Comparison of ENCODE assay signal across 1 cellular context in the genomic region with DNA sequence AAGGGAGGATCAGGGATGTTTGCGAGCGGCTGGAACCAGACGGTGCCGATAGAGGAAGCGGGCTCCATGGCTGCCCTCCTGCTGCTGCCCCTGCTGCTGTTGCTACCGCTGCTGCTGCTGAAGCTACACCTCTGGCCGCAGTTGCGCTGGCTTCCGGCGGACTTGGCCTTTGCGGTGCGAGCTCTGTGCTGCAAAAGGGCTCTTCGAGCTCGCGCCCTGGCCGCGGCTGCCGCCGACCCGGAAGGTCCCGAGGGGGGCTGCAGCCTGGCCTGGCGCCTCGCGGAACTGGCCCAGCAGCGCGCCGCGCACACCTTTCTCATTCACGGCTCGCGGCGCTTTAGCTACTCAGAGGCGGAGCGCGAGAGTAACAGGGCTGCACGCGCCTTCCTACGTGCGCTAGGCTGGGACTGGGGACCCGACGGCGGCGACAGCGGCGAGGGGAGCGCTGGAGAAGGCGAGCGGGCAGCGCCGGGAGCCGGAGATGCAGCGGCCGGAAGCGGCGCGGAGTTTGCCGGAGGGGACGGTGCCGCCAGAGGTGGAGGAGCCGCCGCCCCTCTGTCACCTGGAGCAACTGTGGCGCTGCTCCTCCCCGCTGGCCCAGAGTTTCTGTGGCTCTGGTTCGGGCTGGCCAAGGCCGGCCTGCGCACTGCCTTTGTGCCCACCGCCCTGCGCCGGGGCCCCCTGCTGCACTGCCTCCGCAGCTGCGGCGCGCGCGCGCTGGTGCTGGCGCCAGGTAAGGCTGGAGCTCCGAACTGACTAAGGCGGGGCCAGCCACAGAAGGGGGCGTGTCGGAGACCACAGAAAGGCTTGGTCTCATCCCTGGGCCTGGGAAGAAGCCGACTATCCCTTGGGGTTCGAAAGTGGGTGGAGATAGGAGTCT.
TF ChIP-seq lines count a peak whose summit lies in the region.

No MANE protein-coding gene starts in this region.

TF ChIP-seq in HepG2, 621 proteins besides CTCF, POLR2A, EP300 and RAD21 (continued from another document and continues in another):
- TF ChIP-seq CHD4 (IDR thresholded peaks at IDR 0.05; ENCODE audit: borderline replicate concordance, low read length) = no peak
- peak; percentile 67; the same call in 1 of the 2 replicates for TF ChIP-seq KLF6 (CRISPR knock-in tag; IDR thresholded peaks at IDR 0.05)
- no peak for TF ChIP-seq KAT2B (IDR thresholded peaks at IDR 0.05; ENCODE audit: borderline replicate concordance, low read depth, low read length)
- TF ChIP-seq THAP11 (CRISPR knock-in tag; IDR thresholded peaks at IDR 0.05) = peak; percentile 13; the same call in 1 of the 2 replicates
- TF ChIP-seq, protein P1, sequence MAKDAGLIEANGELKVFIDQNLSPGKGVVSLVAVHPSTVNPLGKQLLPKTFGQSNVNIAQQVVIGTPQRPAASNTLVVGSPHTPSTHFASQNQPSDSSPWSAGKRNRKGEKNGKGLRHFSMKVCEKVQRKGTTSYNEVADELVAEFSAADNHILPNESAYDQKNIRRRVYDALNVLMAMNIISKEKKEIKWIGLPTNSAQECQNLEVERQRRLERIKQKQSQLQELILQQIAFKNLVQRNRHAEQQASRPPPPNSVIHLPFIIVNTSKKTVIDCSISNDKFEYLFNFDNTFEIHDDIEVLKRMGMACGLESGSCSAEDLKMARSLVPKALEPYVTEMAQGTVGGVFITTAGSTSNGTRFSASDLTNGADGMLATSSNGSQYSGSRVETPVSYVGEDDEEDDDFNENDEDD (CRISPR knock-in tag; IDR thresholded peaks at IDR 0.05; ENCODE audit: borderline replicate concordance) = peak; percentile 10; the same call in 1 of the 2 replicates
- TF ChIP-seq SCMH1 (CRISPR knock-in tag; IDR thresholded peaks at IDR 0.05; ENCODE audit: borderline replicate concordance) = no peak
- TF ChIP-seq, protein P2, sequence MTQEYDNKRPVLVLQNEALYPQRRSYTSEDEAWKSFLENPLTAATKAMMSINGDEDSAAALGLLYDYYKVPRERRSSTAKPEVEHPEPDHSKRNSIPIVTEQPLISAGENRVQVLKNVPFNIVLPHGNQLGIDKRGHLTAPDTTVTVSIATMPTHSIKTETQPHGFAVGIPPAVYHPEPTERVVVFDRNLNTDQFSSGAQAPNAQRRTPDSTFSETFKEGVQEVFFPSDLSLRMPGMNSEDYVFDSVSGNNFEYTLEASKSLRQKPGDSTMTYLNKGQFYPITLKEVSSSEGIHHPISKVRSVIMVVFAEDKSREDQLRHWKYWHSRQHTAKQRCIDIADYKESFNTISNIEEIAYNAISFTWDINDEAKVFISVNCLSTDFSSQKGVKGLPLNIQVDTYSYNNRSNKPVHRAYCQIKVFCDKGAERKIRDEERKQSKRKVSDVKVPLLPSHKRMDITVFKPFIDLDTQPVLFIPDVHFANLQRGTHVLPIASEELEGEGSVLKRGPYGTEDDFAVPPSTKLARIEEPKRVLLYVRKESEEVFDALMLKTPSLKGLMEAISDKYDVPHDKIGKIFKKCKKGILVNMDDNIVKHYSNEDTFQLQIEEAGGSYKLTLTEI (CRISPR knock-in tag; conservative IDR thresholded peaks at IDR 0.05) = no peak
- TF ChIP-seq, protein P3, sequence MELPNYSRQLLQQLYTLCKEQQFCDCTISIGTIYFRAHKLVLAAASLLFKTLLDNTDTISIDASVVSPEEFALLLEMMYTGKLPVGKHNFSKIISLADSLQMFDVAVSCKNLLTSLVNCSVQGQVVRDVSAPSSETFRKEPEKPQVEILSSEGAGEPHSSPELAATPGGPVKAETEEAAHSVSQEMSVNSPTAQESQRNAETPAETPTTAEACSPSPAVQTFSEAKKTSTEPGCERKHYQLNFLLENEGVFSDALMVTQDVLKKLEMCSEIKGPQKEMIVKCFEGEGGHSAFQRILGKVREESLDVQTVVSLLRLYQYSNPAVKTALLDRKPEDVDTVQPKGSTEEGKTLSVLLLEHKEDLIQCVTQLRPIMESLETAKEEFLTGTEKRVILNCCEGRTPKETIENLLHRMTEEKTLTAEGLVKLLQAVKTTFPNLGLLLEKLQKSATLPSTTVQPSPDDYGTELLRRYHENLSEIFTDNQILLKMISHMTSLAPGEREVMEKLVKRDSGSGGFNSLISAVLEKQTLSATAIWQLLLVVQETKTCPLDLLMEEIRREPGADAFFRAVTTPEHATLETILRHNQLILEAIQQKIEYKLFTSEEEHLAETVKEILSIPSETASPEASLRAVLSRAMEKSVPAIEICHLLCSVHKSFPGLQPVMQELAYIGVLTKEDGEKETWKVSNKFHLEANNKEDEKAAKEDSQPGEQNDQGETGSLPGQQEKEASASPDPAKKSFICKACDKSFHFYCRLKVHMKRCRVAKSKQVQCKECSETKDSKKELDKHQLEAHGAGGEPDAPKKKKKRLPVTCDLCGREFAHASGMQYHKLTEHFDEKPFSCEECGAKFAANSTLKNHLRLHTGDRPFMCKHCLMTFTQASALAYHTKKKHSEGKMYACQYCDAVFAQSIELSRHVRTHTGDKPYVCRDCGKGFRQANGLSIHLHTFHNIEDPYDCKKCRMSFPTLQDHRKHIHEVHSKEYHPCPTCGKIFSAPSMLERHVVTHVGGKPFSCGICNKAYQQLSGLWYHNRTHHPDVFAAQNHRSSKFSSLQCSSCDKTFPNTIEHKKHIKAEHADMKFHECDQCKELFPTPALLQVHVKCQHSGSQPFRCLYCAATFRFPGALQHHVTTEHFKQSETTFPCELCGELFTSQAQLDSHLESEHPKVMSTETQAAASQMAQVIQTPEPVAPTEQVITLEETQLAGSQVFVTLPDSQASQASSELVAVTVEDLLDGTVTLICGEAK (IDR thresholded peaks at IDR 0.05) = no peak
- TF ChIP-seq, protein P3 (CRISPR knock-in tag; IDR thresholded peaks at IDR 0.05) = peak; percentile 66
- TF ChIP-seq, protein P4, sequence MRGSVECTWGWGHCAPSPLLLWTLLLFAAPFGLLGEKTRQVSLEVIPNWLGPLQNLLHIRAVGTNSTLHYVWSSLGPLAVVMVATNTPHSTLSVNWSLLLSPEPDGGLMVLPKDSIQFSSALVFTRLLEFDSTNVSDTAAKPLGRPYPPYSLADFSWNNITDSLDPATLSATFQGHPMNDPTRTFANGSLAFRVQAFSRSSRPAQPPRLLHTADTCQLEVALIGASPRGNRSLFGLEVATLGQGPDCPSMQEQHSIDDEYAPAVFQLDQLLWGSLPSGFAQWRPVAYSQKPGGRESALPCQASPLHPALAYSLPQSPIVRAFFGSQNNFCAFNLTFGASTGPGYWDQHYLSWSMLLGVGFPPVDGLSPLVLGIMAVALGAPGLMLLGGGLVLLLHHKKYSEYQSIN (CRISPR knock-in tag; IDR thresholded peaks at IDR 0.05; ENCODE audit: borderline replicate concordance) = no peak
- TF ChIP-seq KLF12 (CRISPR knock-in tag; IDR thresholded peaks at IDR 0.05; ENCODE audit: borderline replicate concordance) = no peak
- no peak for TF ChIP-seq EEA1 (CRISPR knock-in tag; IDR thresholded peaks at IDR 0.05; ENCODE audit: borderline replicate concordance)
- TF ChIP-seq ZNF720 (CRISPR knock-in tag; IDR thresholded peaks at IDR 0.05) = no peak
- TF ChIP-seq ZNF546 (CRISPR knock-in tag; conservative IDR thresholded peaks at IDR 0.05) = peak; percentile 81; the same call in 1 of the 2 replicates
- TF ChIP-seq ZNF883 (CRISPR knock-in tag; IDR thresholded peaks at IDR 0.05; ENCODE audit: not compliant biosample characterization) = peak; percentile 19
- TF ChIP-seq, protein P5, sequence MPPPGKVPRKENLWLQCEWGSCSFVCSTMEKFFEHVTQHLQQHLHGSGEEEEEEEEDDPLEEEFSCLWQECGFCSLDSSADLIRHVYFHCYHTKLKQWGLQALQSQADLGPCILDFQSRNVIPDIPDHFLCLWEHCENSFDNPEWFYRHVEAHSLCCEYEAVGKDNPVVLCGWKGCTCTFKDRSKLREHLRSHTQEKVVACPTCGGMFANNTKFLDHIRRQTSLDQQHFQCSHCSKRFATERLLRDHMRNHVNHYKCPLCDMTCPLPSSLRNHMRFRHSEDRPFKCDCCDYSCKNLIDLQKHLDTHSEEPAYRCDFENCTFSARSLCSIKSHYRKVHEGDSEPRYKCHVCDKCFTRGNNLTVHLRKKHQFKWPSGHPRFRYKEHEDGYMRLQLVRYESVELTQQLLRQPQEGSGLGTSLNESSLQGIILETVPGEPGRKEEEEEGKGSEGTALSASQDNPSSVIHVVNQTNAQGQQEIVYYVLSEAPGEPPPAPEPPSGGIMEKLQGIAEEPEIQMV (CRISPR knock-in tag; IDR thresholded peaks at IDR 0.05; ENCODE audit: low read depth) = no peak; the same call in 1 of the 2 replicates
- TF ChIP-seq MEIS2 (CRISPR knock-in tag; IDR thresholded peaks at IDR 0.05) = no peak
- no peak for TF ChIP-seq ZNF792 (CRISPR knock-in tag; IDR thresholded peaks at IDR 0.05)
- no peak for TF ChIP-seq SP140L (CRISPR knock-in tag; IDR thresholded peaks at IDR 0.05; ENCODE audit: borderline replicate concordance)
- no peak for TF ChIP-seq KLF9 (CRISPR knock-in tag; IDR thresholded peaks at IDR 0.05; ENCODE audit: low read depth)
- no peak for TF ChIP-seq NFIB (CRISPR knock-in tag; IDR thresholded peaks at IDR 0.05; ENCODE audit: borderline replicate concordance)
- TF ChIP-seq, protein P6, sequence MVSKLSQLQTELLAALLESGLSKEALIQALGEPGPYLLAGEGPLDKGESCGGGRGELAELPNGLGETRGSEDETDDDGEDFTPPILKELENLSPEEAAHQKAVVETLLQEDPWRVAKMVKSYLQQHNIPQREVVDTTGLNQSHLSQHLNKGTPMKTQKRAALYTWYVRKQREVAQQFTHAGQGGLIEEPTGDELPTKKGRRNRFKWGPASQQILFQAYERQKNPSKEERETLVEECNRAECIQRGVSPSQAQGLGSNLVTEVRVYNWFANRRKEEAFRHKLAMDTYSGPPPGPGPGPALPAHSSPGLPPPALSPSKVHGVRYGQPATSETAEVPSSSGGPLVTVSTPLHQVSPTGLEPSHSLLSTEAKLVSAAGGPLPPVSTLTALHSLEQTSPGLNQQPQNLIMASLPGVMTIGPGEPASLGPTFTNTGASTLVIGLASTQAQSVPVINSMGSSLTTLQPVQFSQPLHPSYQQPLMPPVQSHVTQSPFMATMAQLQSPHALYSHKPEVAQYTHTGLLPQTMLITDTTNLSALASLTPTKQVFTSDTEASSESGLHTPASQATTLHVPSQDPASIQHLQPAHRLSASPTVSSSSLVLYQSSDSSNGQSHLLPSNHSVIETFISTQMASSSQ (IDR thresholded peaks at IDR 0.05; ENCODE audit: low read depth) = no peak
- TF ChIP-seq, protein P6 (CRISPR knock-in tag; IDR thresholded peaks at IDR 0.05; ENCODE audit: borderline replicate concordance) = no peak
- TF ChIP-seq, protein P7, sequence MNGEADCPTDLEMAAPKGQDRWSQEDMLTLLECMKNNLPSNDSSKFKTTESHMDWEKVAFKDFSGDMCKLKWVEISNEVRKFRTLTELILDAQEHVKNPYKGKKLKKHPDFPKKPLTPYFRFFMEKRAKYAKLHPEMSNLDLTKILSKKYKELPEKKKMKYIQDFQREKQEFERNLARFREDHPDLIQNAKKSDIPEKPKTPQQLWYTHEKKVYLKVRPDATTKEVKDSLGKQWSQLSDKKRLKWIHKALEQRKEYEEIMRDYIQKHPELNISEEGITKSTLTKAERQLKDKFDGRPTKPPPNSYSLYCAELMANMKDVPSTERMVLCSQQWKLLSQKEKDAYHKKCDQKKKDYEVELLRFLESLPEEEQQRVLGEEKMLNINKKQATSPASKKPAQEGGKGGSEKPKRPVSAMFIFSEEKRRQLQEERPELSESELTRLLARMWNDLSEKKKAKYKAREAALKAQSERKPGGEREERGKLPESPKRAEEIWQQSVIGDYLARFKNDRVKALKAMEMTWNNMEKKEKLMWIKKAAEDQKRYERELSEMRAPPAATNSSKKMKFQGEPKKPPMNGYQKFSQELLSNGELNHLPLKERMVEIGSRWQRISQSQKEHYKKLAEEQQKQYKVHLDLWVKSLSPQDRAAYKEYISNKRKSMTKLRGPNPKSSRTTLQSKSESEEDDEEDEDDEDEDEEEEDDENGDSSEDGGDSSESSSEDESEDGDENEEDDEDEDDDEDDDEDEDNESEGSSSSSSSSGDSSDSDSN (CRISPR knock-in tag; IDR thresholded peaks at IDR 0.05) = peak; percentile 89
- TF ChIP-seq NR2F2 (IDR thresholded peaks at IDR 0.05; ENCODE audit: borderline replicate concordance, low read depth) = no peak
- no peak for TF ChIP-seq ZBTB3 (CRISPR knock-in tag; IDR thresholded peaks at IDR 0.05; ENCODE audit: borderline replicate concordance, low read depth)
- TF ChIP-seq RBM39 (IDR thresholded peaks at IDR 0.05; ENCODE audit: low read depth, low read length, poor library complexity, severe bottlenecking) = peak; percentile 42
